Comparison of ENCODE assay signal across 7 cellular contexts in genomic region chr19:54653181-54653809, GRCh38. TPM values are rescaled to one million over a fixed set of nuclear protein-coding genes. Genes with fewer than 3 reads are reported as not detected.
DNase-seq lines count a peak whose midpoint lies in the region; ATAC-seq and TF ChIP-seq lines count a peak whose summit lies in the region.

No MANE protein-coding gene starts in this region.

- H3K18ac ChIP-seq in mesendoderm (ENCODE audit: low read length), result no peak overlapping the region

- H3K4ac ChIP-seq in mesendoderm (ENCODE audit: low read depth, low read length), result no peak overlapping the region

- H3K27ac ChIP-seq in mesendoderm (ENCODE audit: low read depth, low read length), result no peak overlapping the region

- no peak overlapping the region for H3K23ac ChIP-seq in mesendoderm (ENCODE audit: low read length)

- no peak overlapping the region for H3K56ac ChIP-seq in mesendoderm (ENCODE audit: low read length)

- H4K5ac ChIP-seq in mesendoderm (ENCODE audit: low read length), result no peak overlapping the region

- TF ChIP-seq CTCF in GM10266 (IDR thresholded peaks at IDR 0.05; ENCODE audit: control insufficient read depth, insufficient read depth, low read depth, missing control alignments), result peak; percentile 53
- peak; percentile 20 for TF ChIP-seq CTCF in astrocyte of the cerebellum (IDR thresholded peaks at IDR 0.05; ENCODE audit: low read depth, low read length, missing control alignments)

- H3K36me3 ChIP-seq in mesendoderm (ENCODE audit: control insufficient read depth, insufficient read depth, low read length), result no peaks in the 10 kb centered on the region

- no peak overlapping the region for H2AK5ac ChIP-seq in mesendoderm (ENCODE audit: low read length)

- ATAC-seq in GM21515 (IDR thresholded peaks at IDR 0.05; ENCODE audit: unreplicated experiment), result no peak

- no peaks in the 10 kb centered on the region for H3K79me1 ChIP-seq in mesendoderm (ENCODE audit: low read length)

- no peak overlapping the region for H2BK120ac ChIP-seq in mesendoderm (ENCODE audit: low read depth, low read length)

- no peak overlapping the region for H4K8ac ChIP-seq in mesendoderm (ENCODE audit: low read depth, low read length)

- no peak overlapping the region for H3K9ac ChIP-seq in mesendoderm (ENCODE audit: low read length)

- no peak overlapping the region for H2BK5ac ChIP-seq in mesendoderm (ENCODE audit: low read length)

- WGBS in mesendoderm (ENCODE audit: extremely low coverage, insufficient coverage, low lambda C conversion rate), result 100% methylated on average over 1 of the region's 6 CpGs

- H3K79me2 ChIP-seq in mesendoderm (ENCODE audit: control insufficient read depth, insufficient read depth, low read length), result no peaks in the 10 kb centered on the region

- no peak overlapping the region for H3K4me2 ChIP-seq in mesendoderm (ENCODE audit: low read length)

- in situ Hi-C loops in astrocyte of the cerebellum (cut with HindIII; ENCODE audit: low sequenced_read_pairs), result no loop called here

- H2BK15ac ChIP-seq in mesendoderm (replicated peaks; ENCODE audit: low read depth), result no peak overlapping the region

- DNase-seq in GM10266 (ENCODE audit: extremely low spot score), result peak; percentile 56
- DNase-seq in M059J (ENCODE audit: low read depth), result peak; percentile 38
- no peak for DNase-seq in astrocyte of the cerebellum (ENCODE audit: low read depth)
- peak; percentile 1 for DNase-seq in mesendoderm
- DNase-seq in cortex of kidney (lab: John Stamatoyannopoulos, UW), result no peak
- DNase-seq in NCI-H446 treated with DMSO at 0.1 percent for 48 hours (lab: John Stamatoyannopoulos, UW), result no peak

- H3K27me3 ChIP-seq in mesendoderm (ENCODE audit: insufficient read depth, low read length, poor library complexity), result no peaks in the 10 kb centered on the region

- no peaks in the 10 kb centered on the region for H3K4me1 ChIP-seq in mesendoderm (ENCODE audit: control insufficient read depth, low read depth, low read length)

- H3K4me3 ChIP-seq in astrocyte of the cerebellum (ENCODE audit: low read depth, low read length), result no peak overlapping the region
- H3K4me3 ChIP-seq in mesendoderm (ENCODE audit: low read length), result peak overlapping the region; percentile 5

RNA-seq across cellular contexts. Expression of gene LILRB4, which starts 9.5 kb away (rescaled TPM):
- total RNA-seq in M059J (2014; rRNA removed; shearing (Covaris generic)), result not detected in 2 replicates
- polyA plus RNA-seq in mesendoderm (2013, experiment 1 of 2), result not detected
- polyA plus RNA-seq in mesendoderm (2013, experiment 2 of 2), result not detected

RNA-seq across cellular contexts. Expression of gene LILRB1, which starts 23.0 kb away (rescaled TPM):
- total RNA-seq in M059J (2014; rRNA removed; shearing (Covaris generic)), result not detected in 2 replicates
- polyA plus RNA-seq in mesendoderm (2013, experiment 1 of 2), result not detected
- polyA plus RNA-seq in mesendoderm (2013, experiment 2 of 2), result not detected

RNA-seq across cellular contexts. Expression of gene LILRA1, which starts 59.9 kb away (rescaled TPM):
- not detected in 2 replicates for total RNA-seq in M059J (2014; rRNA removed; shearing (Covaris generic))
- polyA plus RNA-seq in mesendoderm (2013, experiment 1 of 2), result not detected
- not detected for polyA plus RNA-seq in mesendoderm (2013, experiment 2 of 2)

Comparison
In these comparisons a context has a peak if more than half of its experiments do, and no peak if none do; other contexts are left out.
1. DNase-seq: peak in GM10266 (single experiment), M059J (single experiment) and mesendoderm (single experiment); none in astrocyte of the cerebellum (single experiment), cortex of kidney (single experiment) and NCI-H446 treated with DMSO at 0.1 percent for 48 hours (single experiment).